Comparison of ENCODE assay signal across 7 cellular contexts in the genomic region with DNA sequence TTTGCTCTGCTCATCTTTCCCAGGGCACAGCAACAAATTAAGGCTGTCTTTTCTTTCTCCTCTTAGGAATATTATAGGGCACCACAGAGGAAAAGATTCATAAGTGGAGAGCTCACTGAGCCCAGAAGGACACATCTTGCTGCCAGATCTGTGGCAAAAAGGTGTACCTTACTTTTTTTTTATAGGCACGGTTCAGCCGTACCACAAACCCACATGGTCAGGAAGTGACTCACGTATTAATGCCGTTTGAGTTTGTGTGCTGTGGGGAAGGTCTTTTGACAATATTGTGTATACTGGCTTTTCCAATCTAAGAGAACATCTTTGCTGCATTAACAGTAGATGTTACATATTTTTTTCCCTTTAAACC. TPM values are rescaled to one million over a fixed set of nuclear protein-coding genes. Genes with fewer than 3 reads are reported as not detected.
DNase-seq lines count a peak whose midpoint lies in the region; ATAC-seq and TF ChIP-seq lines count a peak whose summit lies in the region.

No MANE protein-coding gene starts in this region.

- H3K4me3 ChIP-seq in KMS-11 (IDR thresholded peaks at IDR 0.05; ENCODE audit: insufficient read depth, low read depth, low read length) (no peak overlapping the region), epithelial cell of proximal tubule (ENCODE audit: low read depth, low read length) (peak overlapping the region; percentile 34), WERI-Rb-1 (ENCODE audit: low read depth, low read length) (no peak overlapping the region)

- ATAC-seq in GM18498 (IDR thresholded peaks at IDR 0.05; ENCODE audit: unreplicated experiment) (peak; percentile 45), GM21786 (IDR thresholded peaks at IDR 0.05; ENCODE audit: unreplicated experiment) (peak; percentile 42)

- peak overlapping the region; percentile 79 for H3K4me2 ChIP-seq in KMS-11

- H3K36me3 ChIP-seq in KMS-11 (ENCODE audit: insufficient read depth) (no peaks in the 10 kb centered on the region), WERI-Rb-1 (no peaks in the 10 kb centered on the region)

- no peaks in the 10 kb centered on the region for H3K79me2 ChIP-seq in KMS-11 (ENCODE audit: insufficient read depth, low read depth)

- H3K27ac ChIP-seq in KMS-11 (peak overlapping the region; percentile 51), WERI-Rb-1 (no peak overlapping the region)

- no peaks in the 10 kb centered on the region for H3K27me3 ChIP-seq in KMS-11 (ENCODE audit: insufficient read depth, low read depth)
- H3K27me3 ChIP-seq in WERI-Rb-1 (ENCODE audit: insufficient read depth, low read depth, severe bottlenecking): no peaks in the 10 kb centered on the region

- H3K9ac ChIP-seq in KMS-11: peak overlapping the region; percentile 22; the same call in 1 of the 2 replicates

- peaks cover 60% of the 10 kb centered on the region for H3K4me1 ChIP-seq in KMS-11 (ENCODE audit: low read depth, poor library complexity, severe bottlenecking)

- peak overlapping the region; percentile 35 for H2AFZ ChIP-seq in KMS-11 (ENCODE audit: low read depth)

- no peaks in the 10 kb centered on the region for H4K20me1 ChIP-seq in KMS-11 (ENCODE audit: insufficient read depth)

- peaks cover 9% of the 10 kb centered on the region for H3K9me3 ChIP-seq in WERI-Rb-1 (ENCODE audit: severe bottlenecking)

- peak; percentile 30 for DNase-seq in activated CD4-positive, alpha-beta T cell treated with anti-CD3 and anti-CD28 coated beads for 1 hour
- DNase-seq in epithelial cell of proximal tubule (ENCODE audit: low read depth): peak; percentile 32
- peak; percentile 26 to 46 for DNase-seq in stimulated activated CD8-positive, alpha-beta memory T cell treated with anti-CD3 and anti-CD28 coated beads, Interleukin-2, amount 100 ng/mL, for 1 hour (ENCODE audit: low read depth in 2 of 2)
- DNase-seq in WERI-Rb-1: no peak

- TF ChIP-seq CTCF in KMS-11 (conservative IDR thresholded peaks at IDR 0.05; ENCODE audit: low read depth, low read length): no peak
- TF ChIP-seq CTCF in epithelial cell of proximal tubule (conservative IDR thresholded peaks at IDR 0.05; ENCODE audit: low read depth, low read length): no peak
- no peak for TF ChIP-seq CTCF in WERI-Rb-1 (IDR thresholded peaks at IDR 0.05; ENCODE audit: low read depth, low read length)

RNA-seq across cellular contexts. Expression of a gene that starts 28.4 kb away (rescaled TPM):
- 6.7 and 8.2 TPM in 2 replicates for total RNA-seq in epithelial cell of proximal tubule

RNA-seq across cellular contexts. Expression of a gene that starts 29.8 kb away (rescaled TPM):
- total RNA-seq in epithelial cell of proximal tubule: 18.1 and 20.2 TPM in 2 replicates
